15 cellular contexts compared by ENCODE assay signal in the genomic region with DNA sequence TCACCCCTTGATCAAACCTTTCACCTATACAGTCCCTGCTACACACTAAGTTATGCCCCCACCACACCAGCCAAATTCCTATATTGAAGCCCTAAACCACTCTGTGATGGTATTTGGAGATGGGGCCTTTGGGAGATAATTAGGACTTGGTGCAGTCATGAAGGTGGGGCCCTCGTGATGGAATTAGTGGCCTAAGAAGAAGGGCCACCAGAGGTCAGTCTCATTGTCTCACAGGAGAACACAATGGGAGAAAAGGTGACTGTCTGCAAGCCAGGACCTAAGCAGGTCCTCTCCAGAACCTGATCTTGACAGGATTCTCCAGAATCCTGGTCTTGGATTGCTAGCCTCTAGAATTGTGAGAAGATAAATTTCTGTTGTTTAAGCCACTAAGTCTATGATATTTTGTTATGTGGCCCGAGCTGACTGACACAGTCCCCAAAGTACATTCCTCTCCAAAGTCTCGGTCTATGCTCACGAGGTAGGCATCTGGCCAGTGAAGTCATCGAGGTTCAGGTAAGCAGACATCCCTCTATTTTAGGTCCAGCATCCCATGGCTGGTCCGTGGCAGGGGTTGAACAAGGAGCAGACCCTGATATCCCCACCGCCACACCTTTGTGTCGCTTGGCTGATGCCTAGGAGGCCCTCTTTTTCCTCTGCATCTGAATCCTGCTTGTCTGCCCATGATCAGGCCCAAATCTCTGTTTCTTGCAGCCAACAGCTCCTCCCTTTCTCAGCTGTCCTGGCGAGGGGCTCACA.
A peak's percentile ranks its signal among the peaks of the same experiment; 100 is the strongest.
DNase-seq lines count a peak whose midpoint lies in the region; ATAC-seq and TF ChIP-seq lines count a peak whose summit lies in the region.
"Had no signal": no experiment of that assay in that cellular context is flagged by ENCODE, and none has a peak within 500 bp of the region (broad histone marks: within the 10 kb centered on the region; RNA-seq: fewer than 3 reads in every experiment).

No MANE protein-coding gene starts in this region.

- H3K27ac Mint-ChIP-seq in CD4-positive, alpha-beta memory T cell, result peak overlapping the region; percentile 99 to 100 (median 100)
- no peak overlapping the region for H3K27ac Mint-ChIP-seq in HFFc6
- H3K27ac Mint-ChIP-seq in activated T-helper 17 cell treated with anti-CD3 and anti-CD28 coated beads, Interleukin-2, amount 50 U/mL, for 72 hours, result peak overlapping the region; percentile 98
- H3K27ac Mint-ChIP-seq in natural killer cell, result peak overlapping the region; percentile 95 to 100

- peaks cover 7% of the 10 kb centered on the region for H3K36me3 ChIP-seq in CD4-positive, alpha-beta memory T cell (ENCODE audit: insufficient read depth, low read length)

- POLR2A ChIA-PET in CD4-positive, alpha-beta memory T cell (lab: Charles Lee; ENCODE audit: partially characterized antibody), result interaction anchor here (0.7 to 6.6 kb wide), 24 partner anchors 8 to 609 kb away, joined by 3 to 148 read pairs (median 7); partner anchors contain the start of genes BCAS4 and NFATC2

- peaks cover 67 to 93% (median 80%) of the 10 kb centered on the region in 4 donors for H3K4me1 Mint-ChIP-seq in CD4-positive, alpha-beta memory T cell
- no peaks in the 10 kb centered on the region for H3K4me1 Mint-ChIP-seq in HFFc6 (ENCODE audit: low read depth)
- peaks cover 81% of the 10 kb centered on the region for H3K4me1 Mint-ChIP-seq in activated T-helper 17 cell treated with anti-CD3 and anti-CD28 coated beads, Interleukin-2, amount 50 U/mL, for 72 hours
- H3K4me1 Mint-ChIP-seq in natural killer cell, result peaks cover 75 to 88% of the 10 kb centered on the region in 2 donors

- no peak for ATAC-seq in activated T-helper 17 cell treated with anti-CD3 and anti-CD28 coated beads, Interleukin-2, amount 50 U/mL, for 72 hours (replicated peaks)
- ATAC-seq in natural killer cell, result no peak

- no peak overlapping the region for H3K4me3 ChIP-seq in CD4-positive, alpha-beta memory T cell (ENCODE audit: low read length in 2 of 2)
- H3K4me3 ChIP-seq: BLaER1, lung, PC-9, testis had no signal

- H3K27me3 ChIP-seq in CD4-positive, alpha-beta memory T cell (ENCODE audit: insufficient read depth, low read length), result no peaks in the 10 kb centered on the region
- H3K27me3 ChIP-seq: BLaER1, testis had no signal

- intact Hi-C loops in CD4-positive, alpha-beta memory T cell (cut with micrococcal nuclease), result loop anchor here (1.0 to 5.0 kb wide), 4 partner anchors 17 to 124 kb away; no protein-coding TSS in a partner anchor
- intact Hi-C loops in natural killer cell (cut with micrococcal nuclease), result loop anchor here (1.0 to 5.0 kb wide), 5 partner anchors 17 to 644 kb away; no protein-coding TSS in a partner anchor

- peak overlapping the region; percentile 26 to 94 (median 64) for H3K4me3 Mint-ChIP-seq in CD4-positive, alpha-beta memory T cell
- H3K4me3 Mint-ChIP-seq in HFFc6 (no peak overlapping the region), natural killer cell (peak overlapping the region; percentile 82)
- H3K4me3 Mint-ChIP-seq in activated T-helper 17 cell treated with anti-CD3 and anti-CD28 coated beads, Interleukin-2, amount 50 U/mL, for 72 hours, result peak overlapping the region; percentile 85

- TF ChIP-seq CTCF in HFFc6 (IDR thresholded peaks at IDR 0.05), result peak; percentile 11; the same call in 1 of the 2 replicates
- TF ChIP-seq CTCF in natural killer cell (IDR thresholded peaks at IDR 0.05), result no peak

- H3K27ac ChIP-seq in CD4-positive, alpha-beta memory T cell (ENCODE audit: low read depth, low read length), result peak overlapping the region; percentile 96
- H3K27ac ChIP-seq: BLaER1, PC-9, testis, VCaP had no signal

- H3K4me1 ChIP-seq in CD4-positive, alpha-beta memory T cell (ENCODE audit: insufficient read depth, low read length), result peaks cover 98% of the 10 kb centered on the region
- H3K4me1 ChIP-seq: testis had no signal

- CTCF ChIA-PET in CD4-positive, alpha-beta memory T cell (lab: Charles Lee; ENCODE audit: partially characterized antibody), result interaction anchor here (0.9 to 2.3 kb wide), 15 partner anchors 11 to 192 kb away, joined by 3 to 12 read pairs (median 4); no protein-coding TSS in a partner anchor

- H3K9me3 ChIP-seq in CD4-positive, alpha-beta memory T cell (ENCODE audit: control insufficient read depth in 1 of 2, low read length in 2 of 2), result no peaks in the 10 kb centered on the region
- H3K9me3 ChIP-seq: BLaER1, testis had no signal

- peaks cover 0 to 7% (median 0%) of the 10 kb centered on the region in 8 donors for H3K9me3 Mint-ChIP-seq in CD4-positive, alpha-beta memory T cell
- H3K9me3 Mint-ChIP-seq in HFFc6, result no peaks in the 10 kb centered on the region
- H3K9me3 Mint-ChIP-seq in activated T-helper 17 cell treated with anti-CD3 and anti-CD28 coated beads, Interleukin-2, amount 50 U/mL, for 72 hours, result no peaks in the 10 kb centered on the region
- H3K9me3 Mint-ChIP-seq in natural killer cell, result no peaks in the 10 kb centered on the region

- no peak for DNase-seq in CD4-positive, alpha-beta memory T cell
- DNase-seq in HFFc6 (no peak), natural killer cell (no peak), NCI-H524 treated with DMSO at 0.1 percent for 48 hours (lab: John Stamatoyannopoulos, UW) (no peak), T1000 (lab: John Stamatoyannopoulos, UW) (no peak)
- DNase-seq in effector CD4-positive, alpha-beta T cell, result no peak
- DNase-seq: activated CD8-positive, alpha-beta memory T cell treated with anti-CD3 and anti-CD28 coated beads, Interleukin-2, amount 50 U/mL, for 48 hours; aorta; NCI-H1436 treated with DMSO at 0.1 percent for 48 hours; PC-9; testis had no signal

- no peaks in the 10 kb centered on the region for H3K27me3 Mint-ChIP-seq in CD4-positive, alpha-beta memory T cell
- H3K27me3 Mint-ChIP-seq in HFFc6 (ENCODE audit: insufficient read depth), result no peaks in the 10 kb centered on the region; the same call in 1 of the 2 replicates
- H3K27me3 Mint-ChIP-seq in activated T-helper 17 cell treated with anti-CD3 and anti-CD28 coated beads, Interleukin-2, amount 50 U/mL, for 72 hours, result no peaks in the 10 kb centered on the region
- H3K27me3 Mint-ChIP-seq in natural killer cell (ENCODE audit: low read depth in 2 of 2), result no peaks in the 10 kb centered on the region

- peaks cover 44 to 50% of the 10 kb centered on the region in 2 donors for H3K36me3 Mint-ChIP-seq in CD4-positive, alpha-beta memory T cell
- H3K36me3 Mint-ChIP-seq in HFFc6 (ENCODE audit: low read depth), result no peaks in the 10 kb centered on the region
- peaks cover 94% of the 10 kb centered on the region for H3K36me3 Mint-ChIP-seq in activated T-helper 17 cell treated with anti-CD3 and anti-CD28 coated beads, Interleukin-2, amount 50 U/mL, for 72 hours (ENCODE audit: low read depth)
- H3K36me3 Mint-ChIP-seq in natural killer cell, result no peaks in the 10 kb centered on the region
